In the genomic region with DNA sequence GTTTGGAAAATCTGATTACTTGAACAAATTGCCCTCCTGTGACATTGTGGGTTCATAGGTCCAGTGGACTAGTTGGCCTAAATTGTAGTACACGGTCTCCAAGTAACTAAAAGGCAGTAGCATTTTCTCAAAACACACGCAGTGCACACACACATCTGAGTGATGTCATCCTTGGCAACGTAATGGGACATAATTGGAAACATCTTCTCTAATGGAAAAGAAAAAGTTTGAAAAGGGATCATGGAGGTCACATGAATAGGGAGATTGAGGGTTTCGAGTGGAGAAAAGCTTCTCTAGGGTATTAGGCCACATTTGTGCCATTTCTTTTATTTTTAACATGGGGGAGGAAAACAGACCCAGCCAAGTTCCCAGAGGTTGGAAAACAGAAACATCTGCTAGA, we compare ENCODE assay signal across 14 cellular contexts.
DNase-seq lines count a peak whose midpoint lies in the region; ATAC-seq lines count a peak whose summit lies in the region.
"Had no signal": no experiment of that assay in that cellular context is flagged by ENCODE, and none has a peak within 500 bp of the region (broad histone marks: within the 10 kb centered on the region; RNA-seq: fewer than 3 reads in every experiment).

No MANE protein-coding gene starts in this region.

- intact Hi-C loops in Right ventricle myocardium inferior (cut with DNase I) (loop anchor here (5.0 kb wide), 2 partner anchors 94 to 349 kb away; partner anchors contain the start of gene MAP4K4), cardiac septum (cut with DNase I) (no loop called here)

- ATAC-seq in Right ventricle myocardium inferior (peak; percentile 87), HG02973 (IDR thresholded peaks at IDR 0.05; ENCODE audit: unreplicated experiment) (no peak)
- ATAC-seq: HCT116 had no signal

- DNase-seq in Right ventricle myocardium inferior (ENCODE audit: missing footprints) (no peak), cardiac septum (ENCODE audit: low spot score) (no peak), fibroblast of gingiva (ENCODE audit: low read depth) (peak; percentile 93), myocyte (ENCODE audit: low read depth) (peak; percentile 55), NCI-H2081 (lab: John Stamatoyannopoulos, UW) (no peak), NCI-H2107 (lab: John Stamatoyannopoulos, UW) (no peak), H4 (ENCODE audit: low spot score) (no peak)
- DNase-seq: ACHN; activated CD4-positive, alpha-beta T cell treated with anti-CD3 and anti-CD28 coated beads for 1 hour; activated naive CD4-positive, alpha-beta T cell; endodermal cell; NCI-H510A had no signal

Comparison
In these comparisons a context has a peak if more than half of its experiments do, and no peak if none do; other contexts are left out.
1. DNase-seq: peak in fibroblast of gingiva (single experiment) and myocyte (single experiment); none in Right ventricle myocardium inferior (single experiment), cardiac septum (single experiment), NCI-H2081 (0 of 2), NCI-H2107 (single experiment) and H4 (single experiment).